ENCODE assay signal across 19 cellular contexts in the genomic region with DNA sequence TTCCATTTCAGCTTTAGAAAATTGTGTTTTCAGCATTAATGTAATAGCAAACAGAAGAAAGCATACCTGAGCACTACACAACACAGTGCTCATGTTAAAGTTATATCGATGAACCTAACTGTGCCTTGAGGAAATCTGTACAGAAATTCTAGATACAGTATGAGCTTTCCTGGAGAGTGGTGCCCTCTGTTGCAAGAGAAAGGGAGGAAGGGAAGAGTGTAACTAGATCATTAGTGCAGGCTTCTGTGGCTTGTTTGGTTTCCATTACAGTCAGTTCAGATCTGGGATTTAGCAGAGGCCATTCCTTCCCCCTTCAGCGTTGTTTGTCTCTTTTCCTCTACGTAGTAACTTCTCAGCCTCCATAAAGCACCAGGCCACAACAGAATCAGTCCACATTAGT.
A peak's percentile ranks its signal among the peaks of the same experiment; 100 is the strongest.
DNase-seq lines count a peak whose midpoint lies in the region; ATAC-seq and TF ChIP-seq lines count a peak whose summit lies in the region.
"Had no signal": no experiment of that assay in that cellular context is flagged by ENCODE, and none has a peak within 500 bp of the region (broad histone marks: within the 10 kb centered on the region; RNA-seq: fewer than 3 reads in every experiment).

No MANE protein-coding gene starts in this region.

- H3K27ac Mint-ChIP-seq in type B pancreatic cell, result no peak overlapping the region
- H3K27ac Mint-ChIP-seq: activated naive CD4-positive, alpha-beta T cell treated with anti-CD3 and anti-CD28 coated beads, Interleukin-2, amount 50 U/mL, for 24 hours; stimulated activated memory B cell treated with anti-CD40 and anti-IgM and Interleukin-4, amounts not matched to agents 10 μg/mL and 1 μg/mL and 100 μg/mL, for 72 hours had no signal

- H3K4me3 Mint-ChIP-seq in type B pancreatic cell, result no peak overlapping the region
- H3K4me3 Mint-ChIP-seq: activated naive CD4-positive, alpha-beta T cell treated with anti-CD3 and anti-CD28 coated beads, Interleukin-2, amount 50 U/mL, for 24 hours; H9; stimulated activated memory B cell treated with anti-CD40 and anti-IgM and Interleukin-4, amounts not matched to agents 10 μg/mL and 1 μg/mL and 100 μg/mL, for 72 hours had no signal

- DNase-seq in AG09309 (ENCODE audit: low read depth) (no peak), HCEC 1CT (peak; percentile 25), SW480 (ENCODE audit: low spot score) (peak; percentile 4), fibroblast of the aortic adventitia (ENCODE audit: low read depth) (peak; percentile 31), type B pancreatic cell (ENCODE audit: extremely low spot score, unreplicated experiment) (no peak), globus pallidus (ENCODE audit: low spot score) (no peak)
- DNase-seq: activated CD8-positive, alpha-beta memory T cell treated with anti-CD3 and anti-CD28 coated beads, Interleukin-2, amount 50 U/mL, for 4 hours; cortex of kidney; H9; mucosa of descending colon; NCI-H1105 treated with DMSO at 0.1 percent for 48 hours; NCI-H524 treated with DMSO at 0.1 percent for 48 hours; stimulated activated CD4-positive, alpha-beta T cell treated with anti-CD3 and anti-CD28 coated beads, Interleukin-4, amount 100 ng/mL, for 1 hour had no signal

- TF ChIP-seq CTCF in AG09309 (IDR thresholded peaks at IDR 0.05; ENCODE audit: control insufficient read depth, insufficient read depth, low read depth, low read length, missing control alignments) (peak; percentile 10), fibroblast of the aortic adventitia (IDR thresholded peaks at IDR 0.05; ENCODE audit: insufficient read depth, low read length) (peak; percentile 44), type B pancreatic cell (conservative IDR thresholded peaks at IDR 0.05) (no peak)

- no peaks in the 10 kb centered on the region for H3K36me3 Mint-ChIP-seq in type B pancreatic cell
- H3K36me3 Mint-ChIP-seq: activated naive CD4-positive, alpha-beta T cell treated with anti-CD3 and anti-CD28 coated beads, Interleukin-2, amount 50 U/mL, for 24 hours; stimulated activated memory B cell treated with anti-CD40 and anti-IgM and Interleukin-4, amounts not matched to agents 10 μg/mL and 1 μg/mL and 100 μg/mL, for 72 hours had no signal

- H3K4me1 Mint-ChIP-seq in type B pancreatic cell (ENCODE audit: unreplicated experiment), result no peaks in the 10 kb centered on the region
- H3K4me1 Mint-ChIP-seq: stimulated activated memory B cell treated with anti-CD40 and anti-IgM and Interleukin-4, amounts not matched to agents 10 μg/mL and 1 μg/mL and 100 μg/mL, for 72 hours had no signal

- H3K27me3 Mint-ChIP-seq in type B pancreatic cell, result peaks cover 3% of the 10 kb centered on the region
- H3K27me3 Mint-ChIP-seq: stimulated activated memory B cell treated with anti-CD40 and anti-IgM and Interleukin-4, amounts not matched to agents 10 μg/mL and 1 μg/mL and 100 μg/mL, for 72 hours had no signal

- no peak overlapping the region for H3K4me3 ChIP-seq in AG09309 (ENCODE audit: control insufficient read depth, low read depth, low read length)
- H3K4me3 ChIP-seq in fibroblast of the aortic adventitia (ENCODE audit: low read depth, low read length), result no peak overlapping the region
- H3K4me3 ChIP-seq: mucosa of descending colon, prostate gland, SJSA1 had no signal

- H3K9me3 Mint-ChIP-seq in type B pancreatic cell, result no peaks in the 10 kb centered on the region
- H3K9me3 Mint-ChIP-seq: activated naive CD4-positive, alpha-beta T cell treated with anti-CD3 and anti-CD28 coated beads, Interleukin-2, amount 50 U/mL, for 24 hours; stimulated activated memory B cell treated with anti-CD40 and anti-IgM and Interleukin-4, amounts not matched to agents 10 μg/mL and 1 μg/mL and 100 μg/mL, for 72 hours had no signal

- no peak for ATAC-seq in HG03469 (IDR thresholded peaks at IDR 0.05; ENCODE audit: unreplicated experiment)
- ATAC-seq in HG02588 (IDR thresholded peaks at IDR 0.05; ENCODE audit: unreplicated experiment), result no peak
- ATAC-seq: mucosa of descending colon; stimulated activated memory B cell treated with anti-CD40 and anti-IgM and Interleukin-4, amounts not matched to agents 10 μg/mL and 1 μg/mL and 100 μg/mL, for 72 hours had no signal

Comparison
In these comparisons a context has a peak if more than half of its experiments do, and no peak if none do; other contexts are left out.
1. DNase-seq: peak in HCEC 1CT (single experiment), SW480 (single experiment) and fibroblast of the aortic adventitia (single experiment); none in AG09309 (single experiment), type B pancreatic cell (single experiment) and globus pallidus (single experiment).